ENCODE assay signal across 1 cellular context in the genomic region with DNA sequence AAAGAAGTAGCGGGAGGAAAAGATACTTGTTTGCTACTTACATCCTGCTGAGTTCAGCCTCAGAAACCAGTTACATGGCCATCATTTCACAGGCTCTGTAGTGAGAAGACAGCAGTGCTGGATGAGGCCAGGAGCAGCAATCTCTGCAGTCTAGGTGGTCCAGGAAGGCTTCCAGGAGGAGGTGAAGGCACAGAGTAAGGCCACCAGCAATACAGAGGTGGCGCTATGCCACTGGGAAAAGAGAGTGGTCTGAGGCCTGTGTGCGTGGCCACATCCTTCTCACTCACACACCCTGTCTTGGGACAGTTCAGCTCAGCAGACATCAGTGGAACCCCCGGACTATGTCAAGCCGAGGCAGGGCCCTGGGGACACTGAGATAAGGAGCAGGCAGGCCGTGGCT.
TF ChIP-seq lines count a peak whose summit lies in the region.

No MANE protein-coding gene starts in this region.

TF ChIP-seq in H1, 55 proteins besides CTCF, POLR2A, EP300 and RAD21:
- 0 out of 2 replicates have a peak, but pooled peaks have one; percentile 42 for TF ChIP-seq KDM1A (IDR thresholded peaks at IDR 0.05; ENCODE audit: borderline replicate concordance, low read length)
- no peak for TF ChIP-seq MAFK (IDR thresholded peaks at IDR 0.05; ENCODE audit: low read depth, low read length)
- TF ChIP-seq KDM5A (IDR thresholded peaks at IDR 0.05; ENCODE audit: low read length) = no peak
